ENCODE assay signal across 8 cellular contexts in the genomic region with DNA sequence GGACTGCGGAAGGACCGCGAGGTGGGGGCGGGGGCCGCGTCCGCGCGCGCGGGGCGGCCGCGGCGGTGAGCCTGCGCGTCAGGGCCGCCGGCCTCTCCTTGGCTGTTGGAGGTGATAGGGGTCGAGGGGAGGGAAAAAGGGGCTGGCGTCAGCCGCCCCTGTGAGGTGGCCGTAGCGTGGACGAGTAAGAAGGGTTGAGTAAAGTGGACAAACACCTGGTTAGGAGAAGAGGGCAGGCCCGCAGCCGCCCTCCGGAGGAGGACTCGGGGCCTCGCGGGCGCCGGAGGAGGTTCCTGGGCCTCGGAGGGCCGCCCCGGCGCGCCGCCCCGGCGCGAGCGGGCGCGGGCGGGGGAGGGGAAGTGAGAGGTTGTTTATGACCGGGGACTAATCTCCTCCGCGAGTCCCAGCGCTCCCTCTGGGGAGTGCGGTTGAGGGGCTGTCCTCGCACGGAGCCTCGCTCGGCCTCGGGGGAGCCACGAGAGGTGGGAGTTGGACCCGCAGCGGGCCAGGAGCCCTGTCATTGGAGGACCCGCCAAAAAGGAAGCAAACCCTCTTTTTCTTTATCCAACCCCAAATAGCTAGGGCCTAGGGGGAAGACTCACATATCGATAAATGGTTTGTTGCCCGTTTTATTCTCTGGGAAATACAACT. TPM values are rescaled to one million over a fixed set of nuclear protein-coding genes. Genes with fewer than 3 reads are reported as not detected.
DNase-seq lines count a peak whose midpoint lies in the region; ATAC-seq, FAIRE-seq and TF ChIP-seq lines count a peak whose summit lies in the region.

No MANE protein-coding gene starts in this region.

- H3K36me3 ChIP-seq in SK-N-SH (replicated peaks in 1 of 2; ENCODE audit: control insufficient read depth in 1 of 2, insufficient read depth in 2 of 2, low read length in 1 of 2) (peaks cover 31 to 35% of the 10 kb centered on the region in 2 experiments), aorta (ENCODE audit: control insufficient read depth in 1 of 2, insufficient read depth in 2 of 2, low read length in 1 of 2) (no peaks in the 10 kb centered on the region)

- no peak for TF ChIP-seq EP300 in SK-N-SH (IDR thresholded peaks at IDR 0.05; ENCODE audit: borderline replicate concordance in 1 of 2, low read depth in 1 of 2, low read length in 1 of 2)

- intact Hi-C loops in left ventricle myocardium superior (cut with micrococcal nuclease) (loop anchor here (10.0 kb wide), 1 partner anchor 131 kb away; the partner anchor contains the start of gene WDFY2), aorta (cut with DNase I) (loop anchor here (1.0 to 5.0 kb wide), 4 partner anchors 130 to 349 kb away; partner anchors contain the start of gene DHRS12 (in 1 of the 2))

- POLR2A ChIA-PET in SK-N-SH (lab: Yijun Ruan, JAX): interaction anchor here (0.5 to 4.2 kb wide), 33 partner anchors 8 to 1329 kb away, joined by 3 to 32 read pairs (median 4); partner anchors contain the start of gene WDFY2

- peak overlapping the region; percentile 79 for H2AFZ ChIP-seq in SK-N-SH (ENCODE audit: low read depth)

- DNase-seq in D721Med (ENCODE audit: insufficient read length, low spot score) (peak; percentile 46), HS-5 (ENCODE audit: low read depth) (peak; percentile 30), SK-N-SH (peak; percentile 84), left ventricle myocardium superior (peak; percentile 92), retinal pigment epithelial cell (ENCODE audit: low read depth) (no peak), aorta (peak; percentile 89 to 93)
- peak; percentile 83 for DNase-seq in activated naive CD8-positive, alpha-beta T cell treated with anti-CD3 and anti-CD28 coated beads for 36 hours

- 0% methylated on average over 13 of the region's 62 CpGs for WGBS in SK-N-SH (ENCODE audit: low lambda C conversion rate)
- 0 to 1% methylated on average over 29 to 62 of the region's 62 CpGs for whole genome bisulfite sequencing in aorta, 2 donors

- H3K4me1 Mint-ChIP-seq in activated naive CD8-positive, alpha-beta T cell treated with anti-CD3 and anti-CD28 coated beads for 36 hours: peaks cover 34% of the 10 kb centered on the region

- H3K9me2 ChIP-seq in SK-N-SH: no peaks in the 10 kb centered on the region

- H3K4me1 ChIP-seq in SK-N-SH (ENCODE audit: control insufficient read depth in 1 of 2, insufficient read depth in 2 of 2, low read depth in 1 of 2, low read length in 1 of 2): peaks cover 5 to 7% of the 10 kb centered on the region in 2 experiments; a peak in 3 of 4 replicates
- peaks cover 0 to 3% of the 10 kb centered on the region in 2 donors for H3K4me1 ChIP-seq in aorta (ENCODE audit: control insufficient read depth in 1 of 2, insufficient read depth in 2 of 2, low read length in 2 of 2)

- ATAC-seq in GM21367 (IDR thresholded peaks at IDR 0.05; ENCODE audit: unreplicated experiment) (peak; percentile 37), left ventricle myocardium superior (peak; percentile 70), aorta (ENCODE audit: low FRiP score) (peak; percentile 70)

- H3F3A ChIP-seq in SK-N-SH (replicated peaks; ENCODE audit: insufficient read depth): peaks cover 4% of the 10 kb centered on the region

- H3K27me3 ChIP-seq in SK-N-SH (ENCODE audit: insufficient read depth) (no peaks in the 10 kb centered on the region), aorta (ENCODE audit: control insufficient read depth in 1 of 2, insufficient read depth in 2 of 2, low read length in 1 of 2) (peaks cover 0 to 2% of the 10 kb centered on the region in 2 donors)

- H3K27ac Mint-ChIP-seq in activated naive CD8-positive, alpha-beta T cell treated with anti-CD3 and anti-CD28 coated beads for 36 hours: peak overlapping the region; percentile 99

- TF ChIP-seq CTCF in D721Med (IDR thresholded peaks at IDR 0.05; ENCODE audit: insufficient read depth, missing control alignments) (no peak), SK-N-SH (IDR thresholded peaks at IDR 0.05) (no peak), retinal pigment epithelial cell (conservative IDR thresholded peaks at IDR 0.05; ENCODE audit: low read depth, low read length) (peak; percentile 1)

- H3K4me3 Mint-ChIP-seq in activated naive CD8-positive, alpha-beta T cell treated with anti-CD3 and anti-CD28 coated beads for 36 hours: peak overlapping the region; percentile 91

- peaks cover 5% of the 10 kb centered on the region for H3K9me3 Mint-ChIP-seq in activated naive CD8-positive, alpha-beta T cell treated with anti-CD3 and anti-CD28 coated beads for 36 hours

- no peak for FAIRE-seq in D721Med (lab: Jason Lieb, UNC)

- H4K20me1 ChIP-seq in SK-N-SH (ENCODE audit: insufficient read depth): no peaks in the 10 kb centered on the region

- CTCF ChIA-PET in SK-N-SH (lab: Yijun Ruan, JAX): interaction anchor here (1.1 to 2.0 kb wide), 5 partner anchors 9 to 344 kb away, joined by 3 to 9 read pairs (median 3); no protein-coding TSS in a partner anchor

- H3K27me3 Mint-ChIP-seq in activated naive CD8-positive, alpha-beta T cell treated with anti-CD3 and anti-CD28 coated beads for 36 hours: peaks cover 4% of the 10 kb centered on the region

- H3K27ac ChIP-seq in SK-N-SH (ENCODE audit: low read depth in 2 of 2, low read length in 1 of 2) (peak overlapping the region; percentile 90 to 97), aorta (ENCODE audit: low read depth in 1 of 2, low read length in 2 of 2) (peak overlapping the region; percentile 51 to 95)

- H3K79me2 ChIP-seq in SK-N-SH (ENCODE audit: insufficient read depth): peaks cover 32% of the 10 kb centered on the region

- H3K9ac ChIP-seq in SK-N-SH: peak overlapping the region; percentile 93

- peaks cover 51% of the 10 kb centered on the region for H3K36me3 Mint-ChIP-seq in activated naive CD8-positive, alpha-beta T cell treated with anti-CD3 and anti-CD28 coated beads for 36 hours

- H3K9me3 ChIP-seq in SK-N-SH (no peaks in the 10 kb centered on the region), aorta (ENCODE audit: control insufficient read depth, low read length) (no peaks in the 10 kb centered on the region)

- H3K4me3 ChIP-seq in SK-N-SH (ENCODE audit: low read depth in 2 of 2, low read length in 1 of 2): peak overlapping the region; percentile 76 to 79
- peak overlapping the region; percentile 74 for H3K4me3 ChIP-seq in retinal pigment epithelial cell (ENCODE audit: low read length)
- peak overlapping the region; percentile 62 to 90 for H3K4me3 ChIP-seq in aorta (ENCODE audit: low read length in 2 of 2)

- H3K4me2 ChIP-seq in SK-N-SH: peak overlapping the region; percentile 73

- TF ChIP-seq RAD21 in SK-N-SH (IDR thresholded peaks at IDR 0.05; ENCODE audit: low read length): peak; percentile 8; the same call in 1 of the 2 replicates

TF ChIP-seq in SK-N-SH, 30 proteins besides CTCF, POLR2A, EP300 and RAD21 (continues in another document):
- TF ChIP-seq FOXJ3 (CRISPR knock-in tag; IDR thresholded peaks at IDR 0.05): no peak
- TF ChIP-seq GATA2 (CRISPR knock-in tag; IDR thresholded peaks at IDR 0.05): no peak
- TF ChIP-seq, protein P1, sequence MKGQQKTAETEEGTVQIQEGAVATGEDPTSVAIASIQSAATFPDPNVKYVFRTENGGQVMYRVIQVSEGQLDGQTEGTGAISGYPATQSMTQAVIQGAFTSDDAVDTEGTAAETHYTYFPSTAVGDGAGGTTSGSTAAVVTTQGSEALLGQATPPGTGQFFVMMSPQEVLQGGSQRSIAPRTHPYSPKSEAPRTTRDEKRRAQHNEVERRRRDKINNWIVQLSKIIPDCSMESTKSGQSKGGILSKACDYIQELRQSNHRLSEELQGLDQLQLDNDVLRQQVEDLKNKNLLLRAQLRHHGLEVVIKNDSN (IDR thresholded peaks at IDR 0.05; ENCODE audit: borderline replicate concordance, low read depth): no peak
- TF ChIP-seq IRF3 (IDR thresholded peaks at IDR 0.05; ENCODE audit: low read depth, low read length): no peak
- no peak for TF ChIP-seq JUND (IDR thresholded peaks at IDR 0.05)
- no peak for TF ChIP-seq SIN3A (IDR thresholded peaks at IDR 0.05; ENCODE audit: borderline replicate concordance, low read depth, low read length)
- no peak for TF ChIP-seq NRF1 (IDR thresholded peaks at IDR 0.05; ENCODE audit: low read depth, low read length)
- TF ChIP-seq, protein P2, sequence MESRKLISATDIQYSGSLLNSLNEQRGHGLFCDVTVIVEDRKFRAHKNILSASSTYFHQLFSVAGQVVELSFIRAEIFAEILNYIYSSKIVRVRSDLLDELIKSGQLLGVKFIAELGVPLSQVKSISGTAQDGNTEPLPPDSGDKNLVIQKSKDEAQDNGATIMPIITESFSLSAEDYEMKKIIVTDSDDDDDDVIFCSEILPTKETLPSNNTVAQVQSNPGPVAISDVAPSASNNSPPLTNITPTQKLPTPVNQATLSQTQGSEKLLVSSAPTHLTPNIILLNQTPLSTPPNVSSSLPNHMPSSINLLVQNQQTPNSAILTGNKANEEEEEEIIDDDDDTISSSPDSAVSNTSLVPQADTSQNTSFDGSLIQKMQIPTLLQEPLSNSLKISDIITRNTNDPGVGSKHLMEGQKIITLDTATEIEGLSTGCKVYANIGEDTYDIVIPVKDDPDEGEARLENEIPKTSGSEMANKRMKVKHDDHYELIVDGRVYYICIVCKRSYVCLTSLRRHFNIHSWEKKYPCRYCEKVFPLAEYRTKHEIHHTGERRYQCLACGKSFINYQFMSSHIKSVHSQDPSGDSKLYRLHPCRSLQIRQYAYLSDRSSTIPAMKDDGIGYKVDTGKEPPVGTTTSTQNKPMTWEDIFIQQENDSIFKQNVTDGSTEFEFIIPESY (IDR thresholded peaks at IDR 0.05; ENCODE audit: borderline replicate concordance, low read depth): no peak
- TF ChIP-seq FOXM1 (IDR thresholded peaks at IDR 0.05; ENCODE audit: low read depth): no peak
- TF ChIP-seq SMC3 (IDR thresholded peaks at IDR 0.05; ENCODE audit: low read depth, low read length): no peak

RNA-seq across cellular contexts. Expression of gene INTS6, which starts 0.6 kb away (rescaled TPM):
- polyA plus RNA-seq in SK-N-SH (2012; rRNA removed) (7.7 and 9.1 TPM in 2 replicates), aorta (10 to 100 TPM in 1 of 2 donors, 1 to 10 TPM in 1; 9.8 to 12.2 TPM)
- 9.6 and 10.1 TPM in 2 replicates for polyA plus RNA-seq in SK-N-SH (2012; cell fraction: cytosol; rRNA removed)
- polyA plus RNA-seq in SK-N-SH (2012; cell fraction: nucleus; rRNA removed): 8.2 and 16.3 TPM in 2 replicates
- total RNA-seq in activated naive CD8-positive, alpha-beta T cell treated with anti-CD3 and anti-CD28 coated beads for 36 hours: 10 to 100 TPM; 42.6 to 44.5 TPM
- total RNA-seq in left ventricle myocardium superior (23.5 TPM), aorta (10 to 100 TPM; 38.1 to 51.6 TPM)
